8 cellular contexts compared by ENCODE assay signal in genomic region chr12:111599459-111600295, GRCh38. TPM values are rescaled to one million over a fixed set of nuclear protein-coding genes. Genes with fewer than 3 reads are reported as not detected.
DNase-seq lines count a peak whose midpoint lies in the region; ATAC-seq and TF ChIP-seq lines count a peak whose summit lies in the region.

No MANE protein-coding gene starts in this region.

- intact Hi-C loops in PC-9 (cut with micrococcal nuclease; ENCODE audit: unreplicated experiment) (loop anchor here (2.0 to 10.0 kb wide), 3 partner anchors 25 to 65 kb away; no protein-coding TSS in a partner anchor), esophagus squamous epithelium (cut with DNase I) (no loop called here)

- H3K9me3 Mint-ChIP-seq in activated T-cell treated with anti-CD3 and anti-CD28 coated beads, Interleukin-2, amount 50 U/mL, for 72 hours, result no peaks in the 10 kb centered on the region

- POLR2A ChIA-PET in PC-9 (lab: Charles Lee; ENCODE audit: unreplicated experiment), result no interaction called here

- TF ChIP-seq CTCF in PC-9 (conservative IDR thresholded peaks at IDR 0.05) (no peak), esophagus squamous epithelium (IDR thresholded peaks at IDR 0.05) (no peak)

- ATAC-seq in GM21576 (IDR thresholded peaks at IDR 0.05; ENCODE audit: unreplicated experiment), result peak; percentile 66
- peak; percentile 88 to 90 for ATAC-seq in activated T-cell treated with anti-CD3 and anti-CD28 coated beads, Interleukin-2, amount 50 U/mL, for 72 hours (replicated peaks in 1 of 2)

- DNase-seq in DMS153 (lab: John Stamatoyannopoulos, UW) (peak; percentile 80), PC-9 (peak; percentile 87 to 93), esophagus squamous epithelium (lab: John Stamatoyannopoulos, UW) (peak; percentile 43)
- DNase-seq in activated T-cell treated with anti-CD3 and anti-CD28 coated beads, Interleukin-2, amount 50 U/mL, for 72 hours, result peak; percentile 90 to 92
- DNase-seq in stimulated activated CD8-positive, alpha-beta memory T cell treated with anti-CD3 and anti-CD28 coated beads, Interleukin-7, amount 100 ng/mL, for 1 hour (ENCODE audit: low read depth in 2 of 2), result peak; percentile 67 to 69

- H3K4me1 ChIP-seq in PC-9 (replicated peaks; ENCODE audit: insufficient read depth), result peaks cover 46% of the 10 kb centered on the region
- peaks cover 16 to 41% (median 22%) of the 10 kb centered on the region in 3 donors for H3K4me1 ChIP-seq in esophagus squamous epithelium
- H3K4me1 ChIP-seq in muscle layer of duodenum (ENCODE audit: control insufficient read depth in 1 of 2, insufficient read depth in 2 of 2, low read length in 2 of 2), result peaks cover 6 to 19% of the 10 kb centered on the region in 2 donors

- CTCF ChIA-PET in PC-9 (lab: Charles Lee), result no interaction called here

- H3K4me3 ChIP-seq in PC-9 (peak overlapping the region; percentile 98), esophagus squamous epithelium (peak overlapping the region; percentile 62 to 98 (median 86)), muscle layer of duodenum (ENCODE audit: low read depth in 1 of 2, low read length in 2 of 2) (peak overlapping the region; percentile 64 to 96)

- TF ChIP-seq POLR2A in esophagus squamous epithelium (IDR thresholded peaks at IDR 0.05), result peak in 2 of 4 donors; percentile 74 to 80

- 0 out of 2 replicates have a peak, but pooled peaks have one; percentile 22 for TF ChIP-seq EP300 in Ishikawa (IDR thresholded peaks at IDR 0.05; ENCODE audit: borderline replicate concordance)

- H3K36me3 Mint-ChIP-seq in activated T-cell treated with anti-CD3 and anti-CD28 coated beads, Interleukin-2, amount 50 U/mL, for 72 hours (ENCODE audit: insufficient read depth in 2 of 2), result peaks cover 0 to 4% of the 10 kb centered on the region in 2 donors

- H2AFZ ChIP-seq in PC-9, result peak overlapping the region; percentile 53

- H3K4me1 Mint-ChIP-seq in activated T-cell treated with anti-CD3 and anti-CD28 coated beads, Interleukin-2, amount 50 U/mL, for 72 hours (ENCODE audit: low read depth), result peaks cover 34% of the 10 kb centered on the region

- no peaks in the 10 kb centered on the region for H3K9me2 ChIP-seq in PC-9 (ENCODE audit: insufficient read depth)

- no peaks in the 10 kb centered on the region for H3K27me3 Mint-ChIP-seq in activated T-cell treated with anti-CD3 and anti-CD28 coated beads, Interleukin-2, amount 50 U/mL, for 72 hours (ENCODE audit: low read depth)

- peak overlapping the region; percentile 75 for H3K4me2 ChIP-seq in PC-9

- H3K36me3 ChIP-seq in PC-9 (ENCODE audit: low read depth) (no peaks in the 10 kb centered on the region), esophagus squamous epithelium (no peaks in the 10 kb centered on the region), muscle layer of duodenum (ENCODE audit: control insufficient read depth in 1 of 2, insufficient read depth in 2 of 2, low read length in 2 of 2) (peaks cover 0 to 15% of the 10 kb centered on the region in 2 donors)

- H3F3A ChIP-seq in PC-9 (ENCODE audit: insufficient read depth, low read depth), result peaks cover 30% of the 10 kb centered on the region

- no peak for TF ChIP-seq RAD21 in Ishikawa (IDR thresholded peaks at IDR 0.05; ENCODE audit: low read depth)

- H3K27ac ChIP-seq in PC-9 (peak overlapping the region; percentile 94), esophagus squamous epithelium (peak overlapping the region; percentile 91 to 100 (median 98)), muscle layer of duodenum (ENCODE audit: low read length) (peak overlapping the region; percentile 82)

- BruUV-seq in PC-9 (replicated peaks; lab: Mats Ljungman, UMichigan), result TSS peak; percentile 91

- H3K27me3 ChIP-seq in PC-9 (ENCODE audit: insufficient read depth, low read depth) (no peaks in the 10 kb centered on the region), esophagus squamous epithelium (no peaks in the 10 kb centered on the region), muscle layer of duodenum (ENCODE audit: low read depth, low read length) (no peaks in the 10 kb centered on the region)

- peak overlapping the region; percentile 91 to 98 for H3K4me3 Mint-ChIP-seq in activated T-cell treated with anti-CD3 and anti-CD28 coated beads, Interleukin-2, amount 50 U/mL, for 72 hours

- H3K9me3 ChIP-seq in PC-9 (ENCODE audit: insufficient read depth, low read depth), result no peaks in the 10 kb centered on the region
- H3K9me3 ChIP-seq in esophagus squamous epithelium, result no peaks in the 10 kb centered on the region
- no peaks in the 10 kb centered on the region for H3K9me3 ChIP-seq in muscle layer of duodenum (ENCODE audit: control insufficient read depth in 1 of 2, low read length in 2 of 2)

- 0 to 2% methylated on average over 18 to 22 of the region's 57 CpGs for WGBS in esophagus squamous epithelium, 2 donors

- H3K27ac Mint-ChIP-seq in activated T-cell treated with anti-CD3 and anti-CD28 coated beads, Interleukin-2, amount 50 U/mL, for 72 hours, result peak overlapping the region; percentile 98

- H4K20me1 ChIP-seq in PC-9 (ENCODE audit: insufficient read depth), result peaks cover 31% of the 10 kb centered on the region

- peaks cover 38% of the 10 kb centered on the region for H3K79me2 ChIP-seq in PC-9 (ENCODE audit: low read depth)

TF ChIP-seq in Ishikawa, 13 proteins besides CTCF, POLR2A, EP300 and RAD21:
- TF ChIP-seq TEAD4 (IDR thresholded peaks at IDR 0.05) (no peak), CREB1 (IDR thresholded peaks at IDR 0.05; ENCODE audit: low read depth) (no peak), REST (IDR thresholded peaks at IDR 0.05; ENCODE audit: low read depth) (0 out of 2 replicates have a peak, but pooled peaks have one; percentile 3), EGR1 (IDR thresholded peaks at IDR 0.05) (no peak), ZBTB7A (IDR thresholded peaks at IDR 0.05; ENCODE audit: low read depth) (0 out of 2 replicates have a peak, but pooled peaks have one; percentile 65), CEBPB (IDR thresholded peaks at IDR 0.05) (no peak), YY1 (IDR thresholded peaks at IDR 0.05; ENCODE audit: low read depth) (peak; percentile 20; the same call in 1 of the 2 replicates), FOXM1 (IDR thresholded peaks at IDR 0.05; ENCODE audit: borderline replicate concordance, low read depth) (no peak), TAF1 (IDR thresholded peaks at IDR 0.05; ENCODE audit: low read depth) (peak; percentile 94), NFIC (IDR thresholded peaks at IDR 0.05) (no peak), MAX (IDR thresholded peaks at IDR 0.05) (peak; percentile 91), TCF12 (IDR thresholded peaks at IDR 0.05; ENCODE audit: low read depth) (peak; percentile 28; the same call in 1 of the 2 replicates), USF1 (IDR thresholded peaks at IDR 0.05) (peak; percentile 93)

RNA-seq across cellular contexts. Expression of gene ATXN2, which starts 0.6 kb away (rescaled TPM):
- total RNA-seq in PC-9 (2021) (80.6 and 108 TPM in 2 replicates), esophagus squamous epithelium (10 to 100 TPM; 11.4 to 36.2 (median 25.4) TPM)
- 10 to 100 TPM; 45.4 to 47.9 TPM for total RNA-seq in activated T-cell treated with anti-CD3 and anti-CD28 coated beads, Interleukin-2, amount 50 U/mL, for 72 hours

Comparison
In these comparisons a context has a peak if more than half of its experiments do, and no peak if none do; other contexts are left out.
1. Peak in every context shown above with its lines: DNase-seq, ATAC-seq, H3K4me3 ChIP-seq and H3K27ac ChIP-seq.